Comparison of ENCODE assay signal across 18 cellular contexts in genomic region chr7:46990761-46991160, GRCh38.
"Had no signal": no experiment of that assay in that cellular context is flagged by ENCODE, and none has a peak within 500 bp of the region (broad histone marks: within the 10 kb centered on the region; RNA-seq: fewer than 3 reads in every experiment).

No MANE protein-coding gene starts in this region.

- DNase-seq: activated CD4-positive, alpha-beta memory T cell treated with anti-CD3 and anti-CD28 coated beads, Interleukin-2, amount 10 ng/mL, durations not matched to agents 7 days and 5 days; activated CD4-positive, alpha-beta T cell treated with anti-CD3 and anti-CD28 coated beads for 4 hours; activated effector memory CD4-positive, alpha-beta T cell treated with anti-CD3 and anti-CD28 coated beads, Interleukin-2, amount 50 U/mL, for 16 hours; activated T-cell treated with anti-CD3 and anti-CD28 coated beads, Interleukin-2, amount 50 U/mL, for 4 hours; adrenal gland; body of pancreas; central memory CD4-positive, alpha-beta T cell; left ventricle myocardium inferior; stimulated activated CD4-positive, alpha-beta T cell treated with anti-CD3 and anti-CD28 coated beads, Interleukin-2, amount 100 ng/mL, for 48 hours; T-helper 17 cell; tibial artery had no signal

- ATAC-seq: activated T-cell treated with anti-CD3 and anti-CD28 coated beads, Interleukin-2, amount 50 U/mL, for 4 hours; body of pancreas; natural killer cell treated with Interleukin-12 subunit alpha and Interleukin-12 subunit beta and Interleukin-15 and Interleukin-18, amount 100 ng/mL, for 72 hours; stimulated activated memory B cell treated with anti-CD40 and anti-IgM and Interleukin-4, amounts not matched to agents 10 μg/mL and 1 μg/mL and 100 μg/mL, for 72 hours; T-helper 17 cell; WTC11 had no signal

- H3K4me3 ChIP-seq: body of pancreas, coronary artery, esophagus muscularis mucosa, hepatocyte, left ventricle myocardium inferior, tibial artery, vagina had no signal
